13 cellular contexts compared by ENCODE assay signal in the genomic region with DNA sequence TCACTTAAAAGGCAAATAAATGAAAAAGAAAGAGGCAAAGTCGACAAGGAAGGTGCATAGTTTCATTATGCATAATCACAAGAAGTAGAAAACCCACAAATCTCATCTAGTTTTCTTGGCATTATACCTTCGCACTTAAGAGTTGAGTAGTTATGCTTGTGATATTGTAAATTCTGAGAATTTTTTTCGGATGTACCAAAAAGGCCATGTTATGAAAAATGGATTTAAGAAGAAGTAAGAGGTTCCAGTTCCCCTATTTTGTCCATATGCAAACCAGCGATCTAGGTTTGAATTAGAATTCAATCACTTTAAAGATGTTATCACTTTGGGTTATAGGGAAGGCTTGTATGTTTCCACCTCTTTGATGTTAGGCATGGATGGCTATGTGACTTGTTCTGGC. TPM values are rescaled to one million over a fixed set of nuclear protein-coding genes. Genes with fewer than 3 reads are reported as not detected.
DNase-seq lines count a peak whose midpoint lies in the region; ATAC-seq, FAIRE-seq and TF ChIP-seq lines count a peak whose summit lies in the region.
"Had no signal": no experiment of that assay in that cellular context is flagged by ENCODE, and none has a peak within 500 bp of the region (broad histone marks: within the 10 kb centered on the region; RNA-seq: fewer than 3 reads in every experiment).

No MANE protein-coding gene starts in this region.

- ATAC-seq in GM19397 (IDR thresholded peaks at IDR 0.05; ENCODE audit: unreplicated experiment) (peak; percentile 58), HG02798 (IDR thresholded peaks at IDR 0.05; ENCODE audit: poor library complexity, unreplicated experiment) (peak; percentile 77), HG03457 (IDR thresholded peaks at IDR 0.05; ENCODE audit: unreplicated experiment) (peak; percentile 79), natural killer cell (no peak)
- ATAC-seq: psoas muscle had no signal

- no peak for TF ChIP-seq POLR2A in GM12892 (IDR thresholded peaks at IDR 0.05; ENCODE audit: low read depth, low read length)

- no peaks in the 10 kb centered on the region for H3K36me3 Mint-ChIP-seq in activated T-helper 1 cell treated with anti-CD3 and anti-CD28 coated beads, Interleukin-12 subunit alpha, Interleukin-12 subunit beta, Interleukin-2, Interleukin-4 antibody, amounts not matched to agents 30 ng/mL and 10 ng/mL and 1 ng/mL, durations not matched to agents 14 hours and 24 hours and 36 hours (ENCODE audit: low read depth)
- no peaks in the 10 kb centered on the region for H3K36me3 Mint-ChIP-seq in natural killer cell

- H3K27ac Mint-ChIP-seq in activated T-helper 1 cell treated with anti-CD3 and anti-CD28 coated beads, Interleukin-12 subunit alpha, Interleukin-12 subunit beta, Interleukin-2, Interleukin-4 antibody, amounts not matched to agents 30 ng/mL and 10 ng/mL and 1 ng/mL, durations not matched to agents 14 hours and 24 hours and 36 hours: no peak overlapping the region
- H3K27ac Mint-ChIP-seq in natural killer cell: no peak overlapping the region

- no peak overlapping the region for H3K4me3 Mint-ChIP-seq in activated T-helper 1 cell treated with anti-CD3 and anti-CD28 coated beads, Interleukin-12 subunit alpha, Interleukin-12 subunit beta, Interleukin-2, Interleukin-4 antibody, amounts not matched to agents 30 ng/mL and 10 ng/mL and 1 ng/mL, durations not matched to agents 14 hours and 24 hours and 36 hours
- no peak overlapping the region for H3K4me3 Mint-ChIP-seq in natural killer cell

- H3K4me1 Mint-ChIP-seq in activated T-helper 1 cell treated with anti-CD3 and anti-CD28 coated beads, Interleukin-12 subunit alpha, Interleukin-12 subunit beta, Interleukin-2, Interleukin-4 antibody, amounts not matched to agents 30 ng/mL and 10 ng/mL and 1 ng/mL, durations not matched to agents 14 hours and 24 hours and 36 hours (ENCODE audit: low read depth): peaks cover 10% of the 10 kb centered on the region
- H3K4me1 Mint-ChIP-seq in natural killer cell: no peaks in the 10 kb centered on the region

- no peaks in the 10 kb centered on the region for H3K9me3 Mint-ChIP-seq in activated T-helper 1 cell treated with anti-CD3 and anti-CD28 coated beads, Interleukin-12 subunit alpha, Interleukin-12 subunit beta, Interleukin-2, Interleukin-4 antibody, amounts not matched to agents 30 ng/mL and 10 ng/mL and 1 ng/mL, durations not matched to agents 14 hours and 24 hours and 36 hours
- no peaks in the 10 kb centered on the region for H3K9me3 Mint-ChIP-seq in natural killer cell

- no peak for DNase-seq in GM12892 (ENCODE audit: insufficient read length)
- DNase-seq in activated CD4-positive, alpha-beta T cell treated with anti-CD3 and anti-CD28 coated beads for 48 hours: no peak
- DNase-seq in NCI-H345 (lab: John Stamatoyannopoulos, UW): no peak
- no peak for DNase-seq in activated T-helper 1 cell treated with anti-CD3 and anti-CD28 coated beads, Interleukin-12 subunit alpha, Interleukin-12 subunit beta, Interleukin-2, Interleukin-4 antibody, amounts not matched to agents 30 ng/mL and 10 ng/mL and 1 ng/mL, durations not matched to agents 14 hours and 24 hours and 36 hours (ENCODE audit: low spot score)
- no peak for DNase-seq in natural killer cell
- DNase-seq: GF-D8, NCI-H1436 treated with DMSO at 0.1 percent for 48 hours, psoas muscle had no signal

- TF ChIP-seq CTCF in natural killer cell (IDR thresholded peaks at IDR 0.05): no peak

- intact Hi-C loops in activated T-helper 1 cell treated with anti-CD3 and anti-CD28 coated beads, Interleukin-12 subunit alpha, Interleukin-12 subunit beta, Interleukin-2, Interleukin-4 antibody, amounts not matched to agents 30 ng/mL and 10 ng/mL and 1 ng/mL, durations not matched to agents 14 hours and 24 hours and 36 hours (cut with micrococcal nuclease): no loop called here
- intact Hi-C loops in natural killer cell (cut with micrococcal nuclease): no loop called here

- peak; percentile 54 for FAIRE-seq in GM12892 (lab: Jason Lieb, UNC)

- peaks cover 5% of the 10 kb centered on the region for H3K27me3 Mint-ChIP-seq in activated T-helper 1 cell treated with anti-CD3 and anti-CD28 coated beads, Interleukin-12 subunit alpha, Interleukin-12 subunit beta, Interleukin-2, Interleukin-4 antibody, amounts not matched to agents 30 ng/mL and 10 ng/mL and 1 ng/mL, durations not matched to agents 14 hours and 24 hours and 36 hours (ENCODE audit: insufficient read depth)
- peaks cover 0 to 6% of the 10 kb centered on the region in 2 donors for H3K27me3 Mint-ChIP-seq in natural killer cell (ENCODE audit: low read depth in 2 of 2)

RNA-seq across cellular contexts. Expression of a gene that starts 7.9 kb away (rescaled TPM):
- 0.30 TPM for polyA plus RNA-seq in GM12892 (2012; ENCODE audit: missing spikeins)
- total RNA-seq in activated T-helper 1 cell treated with anti-CD3 and anti-CD28 coated beads, Interleukin-12 subunit alpha, Interleukin-12 subunit beta, Interleukin-2, Interleukin-4 antibody, amounts not matched to agents 30 ng/mL and 10 ng/mL and 1 ng/mL, durations not matched to agents 14 hours and 24 hours and 36 hours: not detected in 2 replicates
- total RNA-seq in natural killer cell: 1 to 10 TPM in 1 of 3 donors, under 1 TPM in 2; 0.64 to 1.0 (median 0.68) TPM
- total RNA-seq: activated CD8-positive, alpha-beta memory T cell treated with anti-CD3 and anti-CD28 coated beads for 36 hours; lung microvascular endothelial cell had no signal

RNA-seq across cellular contexts. Expression of a gene that starts 51.4 kb away (rescaled TPM):
- 126 TPM for polyA plus RNA-seq in GM12892 (2012; ENCODE audit: missing spikeins)
- total RNA-seq in activated T-helper 1 cell treated with anti-CD3 and anti-CD28 coated beads, Interleukin-12 subunit alpha, Interleukin-12 subunit beta, Interleukin-2, Interleukin-4 antibody, amounts not matched to agents 30 ng/mL and 10 ng/mL and 1 ng/mL, durations not matched to agents 14 hours and 24 hours and 36 hours: 13.7 and 16.8 TPM in 2 replicates
- total RNA-seq in natural killer cell: 10 to 100 TPM; 15.2 to 24.1 (median 22.0) TPM

RNA-seq across cellular contexts. Expression of a gene that starts 51.5 kb away (rescaled TPM):
- polyA plus RNA-seq in GM12892 (2012; ENCODE audit: missing spikeins): 45.0 TPM
- total RNA-seq in activated T-helper 1 cell treated with anti-CD3 and anti-CD28 coated beads, Interleukin-12 subunit alpha, Interleukin-12 subunit beta, Interleukin-2, Interleukin-4 antibody, amounts not matched to agents 30 ng/mL and 10 ng/mL and 1 ng/mL, durations not matched to agents 14 hours and 24 hours and 36 hours: 33.7 and 39.7 TPM in 2 replicates
- total RNA-seq in natural killer cell: 10 to 100 TPM in 1 of 3 donors, 1 to 10 TPM in 2; 8.1 to 14.0 (median 8.3) TPM

Comparison
In these comparisons a context has a peak if more than half of its experiments do, and no peak if none do; other contexts are left out.
1. ATAC-seq: peak in GM19397 (single experiment), HG02798 (single experiment) and HG03457 (single experiment); none in natural killer cell (0 of 3).